ENCODE assay signal across 14 cellular contexts in genomic region chr14:52948039-52948438, GRCh38. TPM values are rescaled to one million over a fixed set of nuclear protein-coding genes. Genes with fewer than 3 reads are reported as not detected.
DNase-seq lines count a peak whose midpoint lies in the region; ATAC-seq, FAIRE-seq and TF ChIP-seq lines count a peak whose summit lies in the region.
"Had no signal": no experiment of that assay in that cellular context is flagged by ENCODE, and none has a peak within 500 bp of the region (broad histone marks: within the 10 kb centered on the region; RNA-seq: fewer than 3 reads in every experiment).

No MANE protein-coding gene starts in this region.

- H3K18ac ChIP-seq in H9 (ENCODE audit: insufficient read length, low read depth, low read length) = no peak overlapping the region

- H3K27me3 ChIP-seq in H9 (ENCODE audit: insufficient read depth, low read length) (no peaks in the 10 kb centered on the region), HepG2 (ENCODE audit: control insufficient read depth in 1 of 2, insufficient read depth in 2 of 2, low read length in 2 of 2) (no peaks in the 10 kb centered on the region; a peak in 1 of 5 replicates), skeletal muscle tissue (ENCODE audit: control insufficient read depth in 3 of 3, insufficient read depth in 3 of 3, low read length in 3 of 3) (no peaks in the 10 kb centered on the region)

- TF ChIP-seq RAD21 in HepG2 (CRISPR knock-in tag; IDR thresholded peaks at IDR 0.05) = no peak

- H2BK15ac ChIP-seq in H9 (ENCODE audit: low read depth, low read length) = no peak overlapping the region

- no peaks in the 10 kb centered on the region; a peak in 1 of 5 replicates for H3K9me3 Mint-ChIP-seq in H9
- H3K9me3 Mint-ChIP-seq: activated T-cell treated with anti-CD3 and anti-CD28 coated beads, Interleukin-2, amount 50 U/mL, for 72 hours; central memory CD8-positive, alpha-beta T cell had no signal

- H3K14ac ChIP-seq in H9 (ENCODE audit: insufficient read depth, low read length) = no peak overlapping the region

- BruUV-seq in HepG2 (replicated peaks; lab: Mats Ljungman, UMichigan) = no TSS peak

- POLR2A ChIA-PET in HepG2 (lab: Yijun Ruan, JAX) = interaction anchor here (1.2 to 1.7 kb wide), 4 partner anchors 20 to 158 kb away, joined by 3 to 8 read pairs (median 3); partner anchors contain the start of gene GNPNAT1

- peak; percentile 54 for ATAC-seq in HepG2
- ATAC-seq in HG03442 (IDR thresholded peaks at IDR 0.05; ENCODE audit: unreplicated experiment) = no peak
- ATAC-seq: activated T-cell treated with anti-CD3 and anti-CD28 coated beads, Interleukin-2, amount 50 U/mL, for 72 hours; left colon had no signal

- CTCF ChIA-PET in HepG2 (lab: Yijun Ruan, JAX; ENCODE audit: low intra/inter-chr PET ratio, low total read pairs) = no interaction called here

- H3K23ac ChIP-seq in H9 (ENCODE audit: insufficient read length, low read depth, low read length) = no peak overlapping the region

- H3K4me3 ChIP-seq in astrocyte of the cerebellum (ENCODE audit: low read depth, low read length) (peak overlapping the region; percentile 7), HepG2 (replicated peaks in 1 of 3; ENCODE audit: insufficient read depth in 1 of 3, low read depth in 2 of 3, low read length in 3 of 3) (peak overlapping the region; percentile 12 to 95 (median 88); a peak in 4 of 6 replicates), skeletal muscle tissue (ENCODE audit: low read length in 3 of 3) (no peak overlapping the region)

- no peak overlapping the region for H4K8ac ChIP-seq in H9 (replicated peaks; ENCODE audit: insufficient read length, low read depth, low read length)

- H3K79me2 ChIP-seq in H9 (ENCODE audit: insufficient read depth, low read length) (peaks cover 32% of the 10 kb centered on the region), HepG2 (ENCODE audit: insufficient read depth, low read length) (peaks cover 70% of the 10 kb centered on the region)

- H3K9me3 ChIP-seq in H9 (ENCODE audit: control insufficient read depth, low read depth, low read length) (no peaks in the 10 kb centered on the region), HepG2 (ENCODE audit: low read length) (no peaks in the 10 kb centered on the region), skeletal muscle tissue (ENCODE audit: control insufficient read depth in 3 of 3, low read length in 3 of 3) (no peaks in the 10 kb centered on the region)

- intact Hi-C loops in HepG2 (cut with micrococcal nuclease; ENCODE audit: unreplicated experiment) = loop anchor here (2.0 kb wide), 1 partner anchor 13 kb away; no protein-coding TSS in a partner anchor

- H3K56ac ChIP-seq in H9 (ENCODE audit: insufficient read length, low read depth, low read length) = no peak overlapping the region

- peak in 1 of 2 experiments; percentile 47; a peak in 1 of 4 replicates for TF ChIP-seq POLR2A in HepG2 (IDR thresholded peaks at IDR 0.05; ENCODE audit: insufficient read depth in 1 of 2, low read depth in 2 of 2, low read length in 2 of 2)

- no peak overlapping the region for H3T11ph ChIP-seq in H9 (ENCODE audit: low read length)

- H4K91ac ChIP-seq in H9 (ENCODE audit: insufficient read length, low read depth, low read length) = no peak overlapping the region

- H3K27ac ChIP-seq in H9 (ENCODE audit: insufficient read length, low read depth, low read length) (no peak overlapping the region), HepG2 (ENCODE audit: extremely low read length, insufficient read depth, low read length) (peak overlapping the region; percentile 91), skeletal muscle tissue (ENCODE audit: low read depth, low read length) (no peak overlapping the region)
- H3K27ac ChIP-seq: VCaP had no signal

- TF ChIP-seq EP300 in HepG2 (IDR thresholded peaks at IDR 0.05; ENCODE audit: low read depth in 2 of 2, low read length in 2 of 2) (peak in 1 of 2 experiments; percentile 92; a peak in 2 of 4 replicates), HepG2 (CRISPR knock-in tag; IDR thresholded peaks at IDR 0.05; ENCODE audit: borderline replicate concordance) (peak; percentile 77; the same call in 1 of the 2 replicates)

- no peak overlapping the region for H3K4ac ChIP-seq in H9 (ENCODE audit: low read depth, low read length)

- no peak overlapping the region for H2BK120ac ChIP-seq in H9 (ENCODE audit: low read depth, low read length, poor library complexity, severe bottlenecking)

- H3K4me1 Mint-ChIP-seq in H9 = peaks cover 37 to 49% of the 10 kb centered on the region in 2 experiments

- WGBS in H9 (ENCODE audit: extremely low coverage, insufficient read length, low lambda C conversion rate) = no CpG with 5 or more reads among the region's 3 CpGs
- WGBS in HepG2 (ENCODE audit: low lambda C conversion rate) = 5% methylated on average over 3 of the region's 3 CpGs

- in situ Hi-C loops in astrocyte of the cerebellum (cut with HindIII; ENCODE audit: low sequenced_read_pairs) = no loop called here
- in situ Hi-C loops in HepG2 (cut with HindIII; ENCODE audit: extremely low pct_ligation_motif_present, low pct_unique_long_range_greater_than_20kb) = no loop called here

- no peak overlapping the region for H2BK5ac ChIP-seq in H9 (ENCODE audit: insufficient read length, low read length)

- H4K5ac ChIP-seq in H9 (ENCODE audit: insufficient read length, low read depth, low read length) = no peak overlapping the region

- H3K9ac ChIP-seq in H9 (ENCODE audit: extremely low read depth, insufficient read length, low read length) (no peak overlapping the region), HepG2 (ENCODE audit: insufficient read depth, low read depth, low read length) (peak overlapping the region; percentile 30; the same call in 1 of the 2 replicates), skeletal muscle tissue (ENCODE audit: low read depth in 1 of 3, low read length in 3 of 3) (peak overlapping the region in 2 of 3 donors; percentile 15 to 61)

- H2AK5ac ChIP-seq in H9 (ENCODE audit: insufficient read length, low read length) = no peak overlapping the region

- TF ChIP-seq CTCF in H9 (conservative IDR thresholded peaks at IDR 0.05) (no peak), astrocyte of the cerebellum (IDR thresholded peaks at IDR 0.05; ENCODE audit: low read depth, low read length, missing control alignments) (no peak), HepG2 (CRISPR knock-in tag; IDR thresholded peaks at IDR 0.05) (no peak)

- no peaks in the 10 kb centered on the region; the same call in 1 of the 2 replicates for H3K27me3 Mint-ChIP-seq in H9 (ENCODE audit: low read depth)

- H3K27ac Mint-ChIP-seq in H9 = peak overlapping the region in 1 of 3 experiments; percentile 42; a peak in 2 of 7 replicates
- H3K27ac Mint-ChIP-seq: activated T-cell treated with anti-CD3 and anti-CD28 coated beads, Interleukin-2, amount 50 U/mL, for 72 hours had no signal

- H2BK20ac ChIP-seq in H9 (ENCODE audit: low read depth, low read length, poor library complexity, severe bottlenecking) = no peak overlapping the region

- peaks cover 5% of the 10 kb centered on the region for H3K23me2 ChIP-seq in H9 (ENCODE audit: insufficient read length, low read depth, low read length, poor library complexity, severe bottlenecking)

- no peaks in the 10 kb centered on the region for H3K79me1 ChIP-seq in H9 (ENCODE audit: insufficient read depth, low read depth, low read length, poor library complexity, severe bottlenecking)

- no peaks in the 10 kb centered on the region for H4K20me1 ChIP-seq in H9 (ENCODE audit: control insufficient read depth, insufficient read depth, insufficient read length)
- no peaks in the 10 kb centered on the region for H4K20me1 ChIP-seq in HepG2 (ENCODE audit: insufficient read depth, low read length)

- peaks cover 0 to 4% of the 10 kb centered on the region in 2 experiments; a peak in 2 of 5 replicates for H3K36me3 ChIP-seq in HepG2 (replicated peaks in 1 of 2; ENCODE audit: control insufficient read depth in 1 of 2, insufficient read depth in 2 of 2, low read length in 2 of 2)
- H3K36me3 ChIP-seq in skeletal muscle tissue (ENCODE audit: control insufficient read depth in 3 of 3, insufficient read depth in 3 of 3, low read length in 3 of 3) = no peaks in the 10 kb centered on the region

- H3K4me1 ChIP-seq in H9 (ENCODE audit: insufficient read depth, low read length) (peaks cover 2% of the 10 kb centered on the region; the same call in 1 of the 2 replicates), HepG2 (ENCODE audit: insufficient read depth, low read length) (peaks cover 56% of the 10 kb centered on the region), skeletal muscle tissue (ENCODE audit: control insufficient read depth in 3 of 3, insufficient read depth in 3 of 3, low read length in 3 of 3) (peaks cover 12 to 38% (median 20%) of the 10 kb centered on the region in 3 donors)

- FAIRE-seq in HepG2 (lab: Jason Lieb, UNC) = peak; percentile 93
- FAIRE-seq: GM19239 had no signal

- H2BK12ac ChIP-seq in H9 (ENCODE audit: insufficient read length, low read depth, low read length) = no peak overlapping the region

- H3K36me3 Mint-ChIP-seq in H9 (ENCODE audit: insufficient read depth in 1 of 3, low read depth in 3 of 3) = peaks cover 6 to 33% (median 29%) of the 10 kb centered on the region in 3 experiments; a peak in 6 of 7 replicates

- H2AFZ ChIP-seq in H9 (ENCODE audit: low read length) = no peak overlapping the region
- no peak overlapping the region for H2AFZ ChIP-seq in HepG2 (ENCODE audit: low read length)

- H3K4me3 Mint-ChIP-seq in H9 = peak overlapping the region; percentile 4 to 47; a peak in 3 of 5 replicates
- H3K4me3 Mint-ChIP-seq: activated T-cell treated with anti-CD3 and anti-CD28 coated beads, Interleukin-2, amount 50 U/mL, for 72 hours; central memory CD8-positive, alpha-beta T cell had no signal

- no peak overlapping the region for H3K4me2 ChIP-seq in H9 (ENCODE audit: insufficient read depth, insufficient read length, low read length)
- H3K4me2 ChIP-seq in HepG2 (ENCODE audit: low read depth, low read length) = peak overlapping the region; percentile 82

- DNase-seq in H9 (no peak), astrocyte of the cerebellum (ENCODE audit: low read depth) (no peak), HepG2 (ENCODE audit: low spot score) (peak; percentile 89), CD1c-positive myeloid dendritic cell (ENCODE audit: extremely low spot score) (no peak), NCI-H345 treated with DMSO at 0.1 percent for 48 hours (lab: John Stamatoyannopoulos, UW; ENCODE audit: unreplicated experiment) (no peak), amygdala (lab: John Stamatoyannopoulos, UW) (no peak)
- DNase-seq: activated T-cell treated with anti-CD3 and anti-CD28 coated beads, Interleukin-2, amount 50 U/mL, for 72 hours; left colon; SIG-M5 had no signal

RNA-seq across cellular contexts. Expression of gene FERMT2, which starts 2.8 kb away (rescaled TPM):
- 128 and 136 TPM in 2 replicates for total RNA-seq in H9 (2021)
- 60.4 and 86.5 TPM in 2 replicates for total RNA-seq in HepG2 (2016; rRNA removed; fragmentation: Illumina TruSeq; extraction: Trizol)
- 5.5 and 6.1 TPM in 2 replicates for total RNA-seq in HepG2 (2016; cell fraction: cytosol; rRNA removed; fragmentation: Illumina TruSeq; extraction: Trizol; ENCODE audit: low read depth)
- total RNA-seq in HepG2 (2016; cell fraction: insoluble cytoplasmic fraction; rRNA removed; fragmentation: Illumina TruSeq; extraction: Trizol) = 56.7 and 83.2 TPM in 2 replicates
- 14.3 and 17.6 TPM in 2 replicates for total RNA-seq in HepG2 (2016; cell fraction: membrane; rRNA removed; fragmentation: Illumina TruSeq; extraction: Trizol)
- 41.6 and 44.8 TPM in 2 replicates for total RNA-seq in HepG2 (2016; cell fraction: nucleus; rRNA removed; fragmentation: Illumina TruSeq; extraction: Trizol)
- 25.1 and 36.2 TPM in 2 replicates for polyA plus RNA-seq in HepG2 (2011; rRNA removed)
- 15.4 and 19.3 TPM in 2 replicates for polyA plus RNA-seq in HepG2 (2011; cell fraction: cytosol; rRNA removed)
- 14.5 and 17.7 TPM in 2 replicates for polyA plus RNA-seq in HepG2 (2011; cell fraction: nucleus; rRNA removed)
- 28.0 and 32.5 TPM in 2 replicates for polyA plus RNA-seq in HepG2 (2012)
- polyA plus RNA-seq in HepG2 (2016; cell fraction: cytosol; fragmentation: Illumina TruSeq; extraction: Trizol; ENCODE audit: low read depth) = 2.1 and 2.5 TPM in 2 replicates
- polyA plus RNA-seq in HepG2 (2016; cell fraction: insoluble cytoplasmic fraction; fragmentation: Illumina TruSeq; extraction: Trizol; ENCODE audit: low read depth) = 65.2 and 71.0 TPM in 2 replicates
- 8.3 and 9.2 TPM in 2 replicates for polyA plus RNA-seq in HepG2 (2016; cell fraction: membrane; fragmentation: Illumina TruSeq; extraction: Trizol; ENCODE audit: low read depth)
- 59.0 and 63.9 TPM in 2 replicates for polyA plus RNA-seq in HepG2 (2016; cell fraction: nucleus; fragmentation: Illumina TruSeq; extraction: Trizol; ENCODE audit: insufficient read depth, low read depth)
- polyA minus RNA-seq in HepG2 (2011; rRNA and poly(A)+ RNA removed; ENCODE audit: low replicate concordance) = 15.8 and 48.5 TPM in 2 replicates
- polyA minus RNA-seq in HepG2 (2011; cell fraction: cytosol; rRNA and poly(A)+ RNA removed) = 23.5 and 25.8 TPM in 2 replicates
- polyA minus RNA-seq in HepG2 (2011; cell fraction: nucleus; rRNA and poly(A)+ RNA removed) = 39.3 and 47.6 TPM in 2 replicates
- 98.6 TPM for total RNA-seq in skeletal muscle tissue

Comparison
In these comparisons a context has a peak if more than half of its experiments do, and no peak if none do; other contexts are left out.
1. H3K4me3 ChIP-seq: peak in astrocyte of the cerebellum (single experiment) and HepG2 (3 of 3); none in skeletal muscle tissue (0 of 3).